In the genomic region with DNA sequence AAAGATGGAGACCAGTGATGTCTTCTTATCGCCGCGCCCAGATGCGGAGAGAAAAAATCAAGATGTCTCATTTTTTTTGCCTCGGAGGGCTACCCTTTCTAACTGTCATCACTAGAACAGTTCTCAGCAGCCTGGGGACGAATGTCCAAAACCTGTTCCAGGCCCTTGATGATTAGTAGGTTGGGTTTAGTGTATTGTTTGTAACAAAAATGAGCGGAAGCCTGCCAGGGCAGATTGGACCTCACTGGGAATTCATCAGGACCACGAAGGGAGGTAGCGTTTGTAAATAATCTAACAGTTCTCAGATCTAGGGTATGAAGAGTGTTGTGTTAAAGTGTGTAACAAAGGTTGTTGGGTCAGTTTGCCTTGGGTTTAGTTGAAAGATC, we compare ENCODE assay signal across 8 cellular contexts. TPM values are rescaled to one million over a fixed set of nuclear protein-coding genes. Genes with fewer than 3 reads are reported as not detected.
DNase-seq lines count a peak whose midpoint lies in the region; ATAC-seq and TF ChIP-seq lines count a peak whose summit lies in the region.

No MANE protein-coding gene starts in this region.

- H3K4me3 Mint-ChIP-seq in dendritic cell treated with granulocyte-macrophage colony-stimulating factor and Interleukin-4, amounts not matched to agents 40 ng/mL and 50 ng/mL, for 4 days = peak overlapping the region; percentile 96
- peak overlapping the region; percentile 95 for H3K4me3 Mint-ChIP-seq in nephron progenitor cell

- no peak for DNase-seq in NT2/D1 (ENCODE audit: low read depth, low spot score)
- no peak for DNase-seq in nephron progenitor cell
- DNase-seq in foreskin keratinocyte = no peak
- DNase-seq in effector CD8-positive, alpha-beta T cell (lab: John Stamatoyannopoulos, UW) = no peak
- no peak for DNase-seq in Ammon's horn (ENCODE audit: low spot score)

- no peaks in the 10 kb centered on the region for H3K9me3 Mint-ChIP-seq in dendritic cell treated with granulocyte-macrophage colony-stimulating factor and Interleukin-4, amounts not matched to agents 40 ng/mL and 50 ng/mL, for 4 days
- peaks cover 2% of the 10 kb centered on the region for H3K9me3 Mint-ChIP-seq in nephron progenitor cell

- H3K36me3 Mint-ChIP-seq in dendritic cell treated with granulocyte-macrophage colony-stimulating factor and Interleukin-4, amounts not matched to agents 40 ng/mL and 50 ng/mL, for 4 days (ENCODE audit: low read depth) = peaks cover 21% of the 10 kb centered on the region
- peaks cover 3% of the 10 kb centered on the region for H3K36me3 Mint-ChIP-seq in nephron progenitor cell (ENCODE audit: low read depth)

- H3K9ac ChIP-seq in NT2/D1 (ENCODE audit: insufficient read length, low read depth) = peak overlapping the region; percentile 75

- peaks cover 3% of the 10 kb centered on the region for H3K36me3 ChIP-seq in NT2/D1 (ENCODE audit: insufficient read depth, insufficient read length, low read length)

- H3K27me3 Mint-ChIP-seq in dendritic cell treated with granulocyte-macrophage colony-stimulating factor and Interleukin-4, amounts not matched to agents 40 ng/mL and 50 ng/mL, for 4 days = no peaks in the 10 kb centered on the region
- H3K27me3 Mint-ChIP-seq in nephron progenitor cell (ENCODE audit: low read depth, poor library complexity) = peaks cover 14% of the 10 kb centered on the region

- peaks cover 62% of the 10 kb centered on the region for H3K4me1 Mint-ChIP-seq in dendritic cell treated with granulocyte-macrophage colony-stimulating factor and Interleukin-4, amounts not matched to agents 40 ng/mL and 50 ng/mL, for 4 days (ENCODE audit: low read depth)
- peaks cover 63% of the 10 kb centered on the region for H3K4me1 Mint-ChIP-seq in nephron progenitor cell

- TF ChIP-seq CTCF in C4-2B (conservative IDR thresholded peaks at IDR 0.05) (no peak), nephron progenitor cell (IDR thresholded peaks at IDR 0.05) (no peak), foreskin keratinocyte (conservative IDR thresholded peaks at IDR 0.05) (no peak)

- intact Hi-C loops in dendritic cell treated with granulocyte-macrophage colony-stimulating factor and Interleukin-4, amounts not matched to agents 40 ng/mL and 50 ng/mL, for 4 days (cut with micrococcal nuclease) = loop anchor here (2.0 kb wide), 1 partner anchor 74 kb away; a partner anchor contains a TSS

- H3K4me3 ChIP-seq in NT2/D1 (ENCODE audit: insufficient read length, low read depth) = peak overlapping the region; percentile 73

- no peaks in the 10 kb centered on the region for H3K9me3 ChIP-seq in NT2/D1 (ENCODE audit: insufficient read depth, low read length)

- H3K27ac Mint-ChIP-seq in dendritic cell treated with granulocyte-macrophage colony-stimulating factor and Interleukin-4, amounts not matched to agents 40 ng/mL and 50 ng/mL, for 4 days = peak overlapping the region; percentile 94
- peak overlapping the region; percentile 75 for H3K27ac Mint-ChIP-seq in nephron progenitor cell

- ATAC-seq in HG02759 (IDR thresholded peaks at IDR 0.05; ENCODE audit: unreplicated experiment) (no peak), foreskin keratinocyte (no peak)

- no peaks in the 10 kb centered on the region for H3K27me3 ChIP-seq in NT2/D1 (ENCODE audit: insufficient read depth, insufficient read length)
- no peaks in the 10 kb centered on the region for H3K27me3 ChIP-seq in foreskin keratinocyte

- H3K4me1 ChIP-seq in NT2/D1 (ENCODE audit: insufficient read depth, insufficient read length) = peaks cover 2% of the 10 kb centered on the region
- H3K4me1 ChIP-seq in foreskin keratinocyte = peaks cover 1% of the 10 kb centered on the region

- H3K27ac ChIP-seq in C4-2B (peak overlapping the region; percentile 71), foreskin keratinocyte (no peak overlapping the region)

RNA-seq across cellular contexts. Expression of a gene that starts 0.8 kb away (rescaled TPM):
- 5.4 and 5.8 TPM in 2 replicates for total RNA-seq in foreskin keratinocyte
- 4.2 and 4.7 TPM in 2 replicates for polyA plus RNA-seq in foreskin keratinocyte
